In the genomic region with DNA sequence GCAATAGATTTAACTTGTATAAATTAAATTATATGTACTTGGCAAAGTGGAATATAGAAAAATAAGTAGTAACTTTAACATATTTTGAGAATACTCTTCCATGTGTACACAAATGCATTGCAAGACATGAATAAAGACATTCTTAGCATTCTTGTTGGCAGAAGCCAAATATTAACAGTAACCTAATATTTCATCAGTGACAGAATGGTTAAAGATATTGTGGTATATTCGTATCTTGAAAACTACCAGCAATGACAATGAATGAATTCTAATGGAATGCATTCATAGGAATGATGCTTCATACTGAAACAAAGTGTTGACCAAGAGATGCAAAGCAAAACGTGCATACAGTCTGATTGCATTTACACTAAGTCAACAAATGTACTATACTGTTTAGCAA, we compare ENCODE assay signal across 18 cellular contexts.
"Had no signal": no experiment of that assay in that cellular context is flagged by ENCODE, and none has a peak within 500 bp of the region (broad histone marks: within the 10 kb centered on the region; RNA-seq: fewer than 3 reads in every experiment).

No MANE protein-coding gene starts in this region.

- H3K36me3 Mint-ChIP-seq: IgD-negative memory B cell had no signal

- H3K27ac Mint-ChIP-seq: IgD-negative memory B cell had no signal

- H3K4me1 Mint-ChIP-seq: IgD-negative memory B cell had no signal

- H3K27me3 Mint-ChIP-seq: IgD-negative memory B cell had no signal

- H3K4me3 ChIP-seq: K562 had no signal

- H3K4me3 Mint-ChIP-seq: IgD-negative memory B cell had no signal

- ATAC-seq: K562 had no signal

- DNase-seq: Kasumi-1, MM.1S, NCI-H1092 treated with DMSO at 0.1 percent for 48 hours, NCI-H1436, NCI-H187 treated with DMSO at 0.1 percent for 48 hours, NCI-H2029 treated with DMSO at 0.1 percent for 48 hours, NCI-H2227 treated with DMSO at 0.1 percent for 48 hours, NCI-H446, NCI-H510A, NCI-H524 treated with DMSO at 0.1 percent for 48 hours, NCI-H69, NCI-H774, RPMI8226, SHP77 had no signal

- FAIRE-seq: HTR-8/SVneo, K562, RCC 7860 had no signal
